18 cellular contexts compared by ENCODE assay signal in the genomic region with DNA sequence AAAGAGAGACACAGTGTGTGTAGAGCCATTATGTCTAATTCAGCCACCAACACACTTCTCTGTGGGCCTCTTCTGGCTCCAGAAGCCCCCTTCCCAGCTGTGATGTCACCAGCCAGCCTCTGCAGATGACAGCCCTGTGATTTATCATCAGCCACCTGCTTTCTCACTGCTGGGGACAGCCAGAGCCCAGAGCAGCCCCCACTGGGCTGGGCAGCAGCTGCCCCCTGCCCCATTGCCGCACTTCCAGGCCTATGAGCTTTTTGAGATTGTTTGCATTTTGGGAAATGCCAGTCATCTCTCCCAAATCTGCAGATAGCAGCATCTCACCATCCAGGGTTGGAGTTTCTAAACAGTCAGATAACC. TPM values are rescaled to one million over a fixed set of nuclear protein-coding genes. Genes with fewer than 3 reads are reported as not detected.
DNase-seq lines count a peak whose midpoint lies in the region; ATAC-seq and TF ChIP-seq lines count a peak whose summit lies in the region.
"Had no signal": no experiment of that assay in that cellular context is flagged by ENCODE, and none has a peak within 500 bp of the region (broad histone marks: within the 10 kb centered on the region; RNA-seq: fewer than 3 reads in every experiment).

No MANE protein-coding gene starts in this region.

- no peak overlapping the region for H3K14ac ChIP-seq in trophoblast cell (ENCODE audit: low read length)

- peak overlapping the region; percentile 35 for H2BK12ac ChIP-seq in trophoblast cell (ENCODE audit: low read length)

- no peak overlapping the region for H3K27ac Mint-ChIP-seq in endodermal cell
- no peak overlapping the region for H3K27ac Mint-ChIP-seq in type B pancreatic cell

- no peaks in the 10 kb centered on the region for H3K9me3 Mint-ChIP-seq in endodermal cell
- no peaks in the 10 kb centered on the region for H3K9me3 Mint-ChIP-seq in type B pancreatic cell
- H3K9me3 Mint-ChIP-seq: CD4-positive, alpha-beta memory T cell; T-cell had no signal

- TF ChIP-seq CTCF in RWPE1 (conservative IDR thresholded peaks at IDR 0.05; ENCODE audit: low read depth) (no peak), endodermal cell (conservative IDR thresholded peaks at IDR 0.05) (no peak), type B pancreatic cell (conservative IDR thresholded peaks at IDR 0.05) (no peak)

- H3K4me1 ChIP-seq in endodermal cell (ENCODE audit: control insufficient read depth, insufficient read depth, low read length), result no peaks in the 10 kb centered on the region
- peaks cover 9 to 16% of the 10 kb centered on the region in 2 experiments for H3K4me1 ChIP-seq in trophoblast cell (ENCODE audit: control insufficient read depth in 1 of 2, insufficient read depth in 2 of 2, low read length in 2 of 2)

- peak overlapping the region; percentile 6; the same call in 1 of the 2 replicates for H3K27ac ChIP-seq in RWPE1
- H3K27ac ChIP-seq in endodermal cell (ENCODE audit: low read depth, low read length), result peak overlapping the region; percentile 64
- no peak overlapping the region for H3K27ac ChIP-seq in trophoblast cell (ENCODE audit: low read depth, low read length)

- H3K4me1 Mint-ChIP-seq in endodermal cell, result no peaks in the 10 kb centered on the region
- H3K4me1 Mint-ChIP-seq in type B pancreatic cell (ENCODE audit: unreplicated experiment), result peaks cover 19% of the 10 kb centered on the region

- H3K27me3 Mint-ChIP-seq in endodermal cell (ENCODE audit: insufficient read depth) (peaks cover 12% of the 10 kb centered on the region), type B pancreatic cell (peaks cover 9% of the 10 kb centered on the region)
- H3K27me3 Mint-ChIP-seq: T-cell had no signal

- H3K79me2 ChIP-seq in trophoblast cell (ENCODE audit: control insufficient read depth, insufficient read depth, low read length, poor library complexity), result peaks cover under 1% of the 10 kb centered on the region

- H3K36me3 ChIP-seq in endodermal cell (ENCODE audit: control insufficient read depth, insufficient read depth, low read length), result no peaks in the 10 kb centered on the region
- H3K36me3 ChIP-seq in trophoblast cell (ENCODE audit: control insufficient read depth in 1 of 2, insufficient read depth in 2 of 2, low read length in 2 of 2), result no peaks in the 10 kb centered on the region

- CTCF ChIA-PET in HEK293T (lab: Yijun Ruan, JAX) (no interaction called here), RWPE1 (lab: Yijun Ruan, JAX) (interaction anchor here (0.6 kb wide), 1 partner anchor 18 kb away, joined by 3 read pairs; no protein-coding TSS in a partner anchor)

- no peak for ATAC-seq in GM18517 (IDR thresholded peaks at IDR 0.05; ENCODE audit: unreplicated experiment)
- ATAC-seq: T-cell had no signal

- H3K27me3 ChIP-seq in endodermal cell (ENCODE audit: control insufficient read depth, insufficient read depth, low read length, poor library complexity, severe bottlenecking) (no peaks in the 10 kb centered on the region), trophoblast cell (ENCODE audit: insufficient read depth, low read length) (no peaks in the 10 kb centered on the region)

- no peak overlapping the region for H2BK120ac ChIP-seq in trophoblast cell (ENCODE audit: insufficient read depth, low read length, poor library complexity)

- H3K4me3 ChIP-seq in endodermal cell (ENCODE audit: low read length) (no peak overlapping the region), trophoblast cell (ENCODE audit: low read depth, low read length) (no peak overlapping the region)

- H3K9ac ChIP-seq in endodermal cell (ENCODE audit: extremely low read depth, low read length, poor library complexity, severe bottlenecking), result no peak overlapping the region
- no peak overlapping the region for H3K9ac ChIP-seq in trophoblast cell (ENCODE audit: low read length)

- no peak overlapping the region for H3K4ac ChIP-seq in trophoblast cell (ENCODE audit: low read depth, low read length)

- H4K91ac ChIP-seq in trophoblast cell (ENCODE audit: low read depth, low read length), result no peak overlapping the region

- WGBS in endodermal cell (ENCODE audit: insufficient coverage in 1 of 2, insufficient read length in 1 of 2), 2 experiments, result 67% methylated on average over 1 of the region's 1 CpG; no CpG with 5 or more reads in 1 of the 2 experiments
- no CpG with 5 or more reads among the region's 1 CpG for WGBS in trophoblast cell (ENCODE audit: extremely low coverage, insufficient coverage, insufficient read length)

- H3K23ac ChIP-seq in trophoblast cell (ENCODE audit: low read length), result no peak overlapping the region

- no peak overlapping the region for H2BK5ac ChIP-seq in trophoblast cell (ENCODE audit: low read depth, low read length, poor library complexity)

- H2AFZ ChIP-seq in trophoblast cell (ENCODE audit: insufficient read depth, low read length, poor library complexity), result no peak overlapping the region

- H4K12ac ChIP-seq in trophoblast cell (ENCODE audit: low read depth, low read length), result no peak overlapping the region

- DNase-seq in HEK293T (ENCODE audit: extremely low spot score), result no peak
- no peak for DNase-seq in RWPE1 (ENCODE audit: low spot score)
- no peak for DNase-seq in endodermal cell
- no peak for DNase-seq in trophoblast cell
- no peak for DNase-seq in type B pancreatic cell (ENCODE audit: extremely low spot score, unreplicated experiment)
- no peak for DNase-seq in activated CD4-positive, CD25-positive, alpha-beta regulatory T cell treated with anti-CD3 and anti-CD28 coated beads, Interleukin-2, amount 50 U/mL, for 72 hours
- DNase-seq: CD4-positive, alpha-beta memory T cell; DMS79 treated with DMSO at 0.1 percent for 48 hours; GOT3; Kasumi-1; NCI-H1105; NCI-H1694 treated with DMSO at 0.1 percent for 48 hours; NCI-H2107; NCI-H345; NCI-H526; SIG-M5; T-cell had no signal

- no peak overlapping the region for H4K8ac ChIP-seq in trophoblast cell (ENCODE audit: low read depth, low read length)

- H3K79me1 ChIP-seq in trophoblast cell (ENCODE audit: low read length), result peaks cover 6% of the 10 kb centered on the region

- POLR2A ChIA-PET in HEK293T (lab: Yijun Ruan, JAX) (no interaction called here), RWPE1 (lab: Yijun Ruan, JAX; ENCODE audit: low non-redundant PET) (no interaction called here)

- H2AK5ac ChIP-seq in trophoblast cell (ENCODE audit: low read length), result no peak overlapping the region

- no peak overlapping the region for H3K4me2 ChIP-seq in trophoblast cell (ENCODE audit: low read length)

- no peak overlapping the region for H3K18ac ChIP-seq in trophoblast cell (ENCODE audit: low read length)

- no peak overlapping the region for H3K4me3 Mint-ChIP-seq in endodermal cell
- no peak overlapping the region for H3K4me3 Mint-ChIP-seq in type B pancreatic cell
- H3K4me3 Mint-ChIP-seq: CD4-positive, alpha-beta memory T cell; T-cell had no signal

- H3K9me3 ChIP-seq in endodermal cell (ENCODE audit: control insufficient read depth, low read length) (no peaks in the 10 kb centered on the region), trophoblast cell (ENCODE audit: insufficient read depth, low read depth, low read length) (no peaks in the 10 kb centered on the region)

- H3K36me3 Mint-ChIP-seq in endodermal cell (ENCODE audit: low read depth) (no peaks in the 10 kb centered on the region), type B pancreatic cell (no peaks in the 10 kb centered on the region)
- H3K36me3 Mint-ChIP-seq: CD4-positive, alpha-beta memory T cell; T-cell had no signal

TF ChIP-seq in HEK293T, 16 proteins besides CTCF, POLR2A, EP300 and RAD21:
- TF ChIP-seq ELF4 (IDR thresholded peaks at IDR 0.05), result no peak
- TF ChIP-seq, protein P1, sequence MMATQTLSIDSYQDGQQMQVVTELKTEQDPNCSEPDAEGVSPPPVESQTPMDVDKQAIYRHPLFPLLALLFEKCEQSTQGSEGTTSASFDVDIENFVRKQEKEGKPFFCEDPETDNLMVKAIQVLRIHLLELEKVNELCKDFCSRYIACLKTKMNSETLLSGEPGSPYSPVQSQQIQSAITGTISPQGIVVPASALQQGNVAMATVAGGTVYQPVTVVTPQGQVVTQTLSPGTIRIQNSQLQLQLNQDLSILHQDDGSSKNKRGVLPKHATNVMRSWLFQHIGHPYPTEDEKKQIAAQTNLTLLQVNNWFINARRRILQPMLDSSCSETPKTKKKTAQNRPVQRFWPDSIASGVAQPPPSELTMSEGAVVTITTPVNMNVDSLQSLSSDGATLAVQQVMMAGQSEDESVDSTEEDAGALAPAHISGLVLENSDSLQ (IDR thresholded peaks at IDR 0.05), result peak; percentile 34; the same call in 1 of the 2 replicates
TF ChIP-seq in HEK293T: peak in this region for 1.

RNA-seq across cellular contexts. Expression of a gene that starts 21.9 kb away (rescaled TPM):
- 100 to 1,000 TPM in 1 of 2 donors, 10 to 100 TPM in 1; 91.6 to 114 TPM for total RNA-seq in endodermal cell
- polyA plus RNA-seq in endodermal cell (2013, experiment 1 of 2), result 60.9 TPM
- polyA plus RNA-seq in endodermal cell (2013, experiment 2 of 2), result 62.3 TPM
- 26.9 and 28.5 TPM in 2 replicates for polyA plus RNA-seq in trophoblast cell (2013)
- total RNA-seq in type B pancreatic cell (ENCODE audit: low replicate concordance), result 60.4 and 62.8 TPM in 2 replicates
